ENCODE assay signal across 12 cellular contexts in genomic region chr6:105209950-105210706, GRCh38. TPM values are rescaled to one million over a fixed set of nuclear protein-coding genes. Genes with fewer than 3 reads are reported as not detected.
A peak's percentile ranks its signal among the peaks of the same experiment; 100 is the strongest.
DNase-seq lines count a peak whose midpoint lies in the region; ATAC-seq and TF ChIP-seq lines count a peak whose summit lies in the region.
"Had no signal": no experiment of that assay in that cellular context is flagged by ENCODE, and none has a peak within 500 bp of the region (broad histone marks: within the 10 kb centered on the region; RNA-seq: fewer than 3 reads in every experiment).

No MANE protein-coding gene starts in this region.

- TF ChIP-seq CTCF in foreskin fibroblast (IDR thresholded peaks at IDR 0.05; ENCODE audit: low read depth, low read length) = no peak

- no peak for DNase-seq in left ventricle myocardium superior
- DNase-seq in left cardiac atrium = no peak
- peak; percentile 48 for DNase-seq in T1000 (lab: John Stamatoyannopoulos, UW)
- peak; percentile 79 to 89 for DNase-seq in foreskin fibroblast
- DNase-seq in cortex of kidney (lab: John Stamatoyannopoulos, UW) = no peak
- DNase-seq in stimulated activated naive CD8-positive, alpha-beta T cell treated with anti-CD3 and anti-CD28 coated beads, Interleukin-15, Interleukin-2, amounts not matched to agents 100 U/mL and 50 U/mL, for 24 hours = no peak
- DNase-seq: left ventricle myocardium inferior, NCI-H1930, right lobe of liver had no signal

- H3K4me3 ChIP-seq in foreskin fibroblast (ENCODE audit: low read depth in 1 of 2, low read length in 2 of 2) = no peak overlapping the region
- H3K4me3 ChIP-seq: BLaER1 treated with 17β-estradiol and CSF1 and Interleukin-3, amounts not matched to agents 10 nM and 100 nM; left ventricle myocardium inferior; right lobe of liver had no signal

- ATAC-seq in left ventricle myocardium superior (peak; percentile 73), left cardiac atrium (no peak), HG02885 (IDR thresholded peaks at IDR 0.05; ENCODE audit: poor library complexity, unreplicated experiment) (no peak), GM19452 (IDR thresholded peaks at IDR 0.05; ENCODE audit: unreplicated experiment) (no peak)
- no peak for ATAC-seq in stimulated activated naive CD8-positive, alpha-beta T cell treated with anti-CD3 and anti-CD28 coated beads, Interleukin-15, Interleukin-2, amounts not matched to agents 100 U/mL and 50 U/mL, for 24 hours

- intact Hi-C loops in left ventricle myocardium superior (cut with micrococcal nuclease) (no loop called here), left cardiac atrium (cut with DNase I) (no loop called here)

RNA-seq across cellular contexts. Expression of gene POPDC3, which starts 30.3 kb away (rescaled TPM):
- total RNA-seq in left ventricle myocardium superior = 59.2 TPM
- total RNA-seq in left cardiac atrium = 10 to 100 TPM; 34.5 to 35.5 TPM
- total RNA-seq: right lobe of liver had no signal

Comparison
In these comparisons a context has a peak if more than half of its experiments do, and no peak if none do; other contexts are left out.
1. DNase-seq: peak in T1000 (single experiment) and foreskin fibroblast (2 of 2); none in left ventricle myocardium superior (single experiment), left cardiac atrium (single experiment), cortex of kidney (single experiment) and stimulated activated naive CD8-positive, alpha-beta T cell treated with anti-CD3 and anti-CD28 coated beads, Interleukin-15, Interleukin-2, amounts not matched to agents 100 U/mL and 50 U/mL, for 24 hours (single experiment).